Comparison of ENCODE assay signal across 1 cellular context in genomic region chr9:121912812-121913627, GRCh38.
TF ChIP-seq lines count a peak whose summit lies in the region.

No MANE protein-coding gene starts in this region.

TF ChIP-seq in GM23338, 12 proteins besides CTCF, POLR2A, EP300 and RAD21 (continued from another document):
- no peak for TF ChIP-seq REST (IDR thresholded peaks at IDR 0.05; ENCODE audit: unreplicated experiment)
- no peak for TF ChIP-seq EZH2 (IDR thresholded peaks at IDR 0.05; ENCODE audit: low read depth, unreplicated experiment)
- TF ChIP-seq ETS1 (IDR thresholded peaks at IDR 0.05) = no peak
- TF ChIP-seq CREB1 (CRISPR knock-in tag; IDR thresholded peaks at IDR 0.05; ENCODE audit: low read depth) = no peak
- TF ChIP-seq NANOG (IDR thresholded peaks at IDR 0.05; ENCODE audit: borderline replicate concordance) = no peak
- no peak for TF ChIP-seq POLR2AphosphoS5 (IDR thresholded peaks at IDR 0.05; ENCODE audit: low read depth)
- no peak for TF ChIP-seq ZNF331 (CRISPR knock-in tag; IDR thresholded peaks at IDR 0.05; ENCODE audit: low read depth)
- TF ChIP-seq EZH2phosphoT487 (IDR thresholded peaks at IDR 0.05; ENCODE audit: unreplicated experiment) = no peak
